ENCODE assay signal across 9 cellular contexts in the genomic region with DNA sequence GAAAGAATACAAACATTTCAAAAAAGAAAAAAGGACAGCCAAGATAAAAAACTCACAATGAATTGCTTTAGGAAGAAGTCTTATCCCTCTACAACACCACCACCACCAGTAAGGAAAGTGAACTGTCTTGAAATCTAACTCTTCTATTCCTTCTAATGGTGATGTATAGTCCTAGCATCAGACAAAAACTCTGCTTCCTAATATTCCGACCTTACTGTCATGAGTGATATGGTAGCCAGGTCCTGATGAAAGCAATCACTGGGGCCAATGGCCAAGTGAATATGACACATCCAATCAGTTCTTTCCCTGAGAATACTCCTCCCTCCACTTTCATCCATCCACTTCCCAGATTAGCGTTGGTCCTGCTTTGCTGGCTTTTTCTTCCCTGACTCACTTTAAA. TPM values are rescaled to one million over a fixed set of nuclear protein-coding genes. Genes with fewer than 3 reads are reported as not detected.
A peak's percentile ranks its signal among the peaks of the same experiment; 100 is the strongest.
DNase-seq lines count a peak whose midpoint lies in the region; ATAC-seq and TF ChIP-seq lines count a peak whose summit lies in the region.
"Had no signal": no experiment of that assay in that cellular context is flagged by ENCODE, and none has a peak within 500 bp of the region (broad histone marks: within the 10 kb centered on the region; RNA-seq: fewer than 3 reads in every experiment).

No MANE protein-coding gene starts in this region.

- peaks cover 0 to 6% (median 0%) of the 10 kb centered on the region in 6 donors for H3K9me3 Mint-ChIP-seq in immature natural killer cell

- H3K36me3 Mint-ChIP-seq in immature natural killer cell = peaks cover 39 to 69% (median 52%) of the 10 kb centered on the region in 3 donors

- H3K4me1 ChIP-seq in thoracic aorta (ENCODE audit: control insufficient read depth in 1 of 2, low read depth in 2 of 2) = peaks cover 28 to 52% of the 10 kb centered on the region in 2 donors

- no peaks in the 10 kb centered on the region for H3K27me3 ChIP-seq in thoracic aorta (replicated peaks; ENCODE audit: insufficient read depth)

- peaks cover 0 to 4% (median 0%) of the 10 kb centered on the region in 3 donors for H3K27me3 Mint-ChIP-seq in immature natural killer cell (ENCODE audit: low read depth in 3 of 3)
- H3K27me3 Mint-ChIP-seq: activated naive CD8-positive, alpha-beta T cell treated with anti-CD3 and anti-CD28 coated beads for 36 hours had no signal

- no peak overlapping the region for H3K4me3 ChIP-seq in cardiac fibroblast (replicated peaks in 1 of 2; ENCODE audit: low read depth in 2 of 2, low read length in 2 of 2)
- H3K4me3 ChIP-seq in thoracic aorta = no peak overlapping the region

- no peak for TF ChIP-seq CTCF in cardiac fibroblast (IDR thresholded peaks at IDR 0.05; ENCODE audit: low read depth, low read length)
- no peak for TF ChIP-seq CTCF in thoracic aorta (IDR thresholded peaks at IDR 0.05)

- H3K4me1 Mint-ChIP-seq in immature natural killer cell = peaks cover 45 to 69% of the 10 kb centered on the region in 2 donors

- H3K36me3 ChIP-seq in thoracic aorta = peaks cover 5% of the 10 kb centered on the region

- peak overlapping the region; percentile 58 to 93 (median 86) for H3K27ac Mint-ChIP-seq in immature natural killer cell
- H3K27ac Mint-ChIP-seq: activated naive CD8-positive, alpha-beta T cell treated with anti-CD3 and anti-CD28 coated beads for 36 hours; T-helper 2 cell treated with Interferon-gamma antibody and Interleukin-4, amounts not matched to agents 5 μg/mL and 100 μg/mL, for 36 hours had no signal

- DNase-seq in M059J (ENCODE audit: low read depth) (peak; percentile 39), cardiac fibroblast (ENCODE audit: low read depth in 2 of 2) (peak; percentile 36 to 68), immature natural killer cell (no peak), thoracic aorta (ENCODE audit: low spot score) (no peak), NCI-H1417 treated with DMSO at 0.1 percent for 48 hours (lab: John Stamatoyannopoulos, UW) (no peak)

- peak overlapping the region; percentile 62 to 72 for H3K27ac ChIP-seq in thoracic aorta

- no peak overlapping the region for H3K4me3 Mint-ChIP-seq in immature natural killer cell
- H3K4me3 Mint-ChIP-seq: activated naive CD8-positive, alpha-beta T cell treated with anti-CD3 and anti-CD28 coated beads for 36 hours; T-helper 2 cell treated with Interferon-gamma antibody and Interleukin-4, amounts not matched to agents 5 μg/mL and 100 μg/mL, for 36 hours had no signal

- no peaks in the 10 kb centered on the region for H3K9me3 ChIP-seq in thoracic aorta

- no peak for ATAC-seq in thoracic aorta (ENCODE audit: insufficient number of reproducible peaks, low FRiP score, low read depth)
- no peak for ATAC-seq in HG02885 (IDR thresholded peaks at IDR 0.05; ENCODE audit: poor library complexity, unreplicated experiment)
- ATAC-seq in GM21528 (IDR thresholded peaks at IDR 0.05; ENCODE audit: low FRiP score, unreplicated experiment) = no peak

RNA-seq across cellular contexts. Expression of gene GK5, which starts 14.8 kb away (rescaled TPM):
- 5.0 and 14.2 TPM in 2 replicates for total RNA-seq in M059J (2014; rRNA removed; shearing (Covaris generic))
- polyA plus RNA-seq in immature natural killer cell = 10 to 100 TPM; 14.1 to 32.9 (median 24.2) TPM
- 10 to 100 TPM; 35.6 to 43.0 TPM for total RNA-seq in thoracic aorta

Comparison
In these comparisons a context has a peak if more than half of its experiments do, and no peak if none do; other contexts are left out.
1. DNase-seq: peak in M059J (single experiment) and cardiac fibroblast (2 of 2); none in immature natural killer cell (0 of 3), thoracic aorta (single experiment) and NCI-H1417 treated with DMSO at 0.1 percent for 48 hours (single experiment).